In the genomic region with DNA sequence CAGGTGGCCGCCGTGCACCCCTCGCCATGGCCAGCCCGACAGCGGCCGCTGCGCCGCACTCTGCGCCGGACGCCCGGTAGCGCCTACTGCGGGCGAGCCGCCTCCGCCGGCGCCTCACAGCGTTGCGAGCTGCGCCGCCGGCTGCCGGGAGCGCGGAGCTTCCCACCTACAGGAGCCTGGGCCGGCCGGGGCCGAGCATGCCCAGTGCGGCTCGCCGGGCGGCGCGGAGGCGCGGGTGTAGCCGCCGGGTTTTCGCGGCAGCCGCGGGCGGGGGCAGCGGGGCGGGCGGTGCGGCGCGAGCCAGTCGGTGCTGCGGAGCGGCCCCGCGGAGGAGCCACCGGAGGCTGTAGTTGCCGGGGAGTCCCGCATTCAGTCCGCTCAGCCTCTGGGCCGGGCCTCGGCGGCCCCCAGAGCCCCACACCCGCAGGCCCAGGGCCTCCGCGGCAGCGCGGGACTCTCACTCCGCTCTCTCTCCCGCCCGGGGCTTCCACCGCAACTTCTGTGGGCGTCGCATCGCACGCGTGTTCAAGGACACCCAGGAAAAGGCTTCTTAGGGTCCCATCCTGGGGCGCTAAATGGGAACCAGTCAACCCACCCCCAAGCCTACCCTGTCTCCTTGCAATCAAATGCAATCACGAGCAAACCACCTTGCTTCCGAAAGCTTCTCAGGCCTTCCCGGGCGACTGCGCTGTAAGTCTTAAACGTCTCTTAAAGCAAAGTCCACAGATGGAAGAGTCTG, we compare ENCODE assay signal across 8 cellular contexts. TPM values are rescaled to one million over a fixed set of nuclear protein-coding genes. Genes with fewer than 3 reads are reported as not detected.
A peak's percentile ranks its signal among the peaks of the same experiment; 100 is the strongest.
DNase-seq lines count a peak whose midpoint lies in the region; ATAC-seq and TF ChIP-seq lines count a peak whose summit lies in the region.

A gene (minus strand): TSS at position 143 of the 739 bp plus-strand sequence. CDS start 20,518 bp downstream, outside the sequence.

- DNase-seq in NCI-H146 (lab: John Stamatoyannopoulos, UW) (peak; percentile 76), WERI-Rb-1 (peak; percentile 94), breast epithelium (ENCODE audit: low spot score in 2 of 2) (peak; percentile 81 to 83), OCI-M2 (lab: John Stamatoyannopoulos, UW; ENCODE audit: unreplicated experiment) (no peak)

- H3K36me3 ChIP-seq in WERI-Rb-1 (peaks cover 9% of the 10 kb centered on the region), breast epithelium (no peaks in the 10 kb centered on the region), iPS-20b (ENCODE audit: insufficient read depth, low read depth, low read length) (no peaks in the 10 kb centered on the region), skeletal muscle satellite cell (ENCODE audit: insufficient read depth, low read length) (no peaks in the 10 kb centered on the region)

- peak within 1 kb of the TSS; percentile 98 for H3K4me2 ChIP-seq in skeletal muscle satellite cell (ENCODE audit: low read length)

- H3K9ac ChIP-seq in iPS-20b (ENCODE audit: low read depth, low read length) (peak within 1 kb of the TSS; percentile 85), skeletal muscle satellite cell (ENCODE audit: low read depth, low read length) (peak within 1 kb of the TSS; percentile 94)

- no peak for TF ChIP-seq POLR2A in breast epithelium (IDR thresholded peaks at IDR 0.05)

- peak; percentile 66 for ATAC-seq in GM18499 (IDR thresholded peaks at IDR 0.05; ENCODE audit: insufficient read depth, unreplicated experiment)
- peak; percentile 88 for ATAC-seq in HG02840 (IDR thresholded peaks at IDR 0.05; ENCODE audit: low FRiP score, unreplicated experiment)

- peaks cover 0 to 5% of the 10 kb centered on the region in 2 donors for H3K4me1 ChIP-seq in breast epithelium
- H3K4me1 ChIP-seq in iPS-20b (ENCODE audit: insufficient read depth, low read length) = 0 out of 2 replicates have a peak, but pooled peaks cover 2% of the 10 kb centered on the region
- H3K4me1 ChIP-seq in skeletal muscle satellite cell (ENCODE audit: control insufficient read depth, insufficient read depth, low read length) = peaks cover 9% of the 10 kb centered on the region

- H3K27me3 ChIP-seq in WERI-Rb-1 (ENCODE audit: insufficient read depth, low read depth, severe bottlenecking) (no peaks in the 10 kb centered on the region), breast epithelium (no peaks in the 10 kb centered on the region), iPS-20b (ENCODE audit: insufficient read depth, low read length) (peaks cover 48% of the 10 kb centered on the region), skeletal muscle satellite cell (ENCODE audit: control insufficient read depth, insufficient read depth, low read length) (no peaks in the 10 kb centered on the region)

- intact Hi-C loops in breast epithelium (cut with DNase I; ENCODE audit: low total_unique reads) = no loop called here

- H3K27ac ChIP-seq in WERI-Rb-1 (peak within 1 kb of the TSS; percentile 91), breast epithelium (peak within 1 kb of the TSS; percentile 90 to 94), iPS-20b (ENCODE audit: low read length) (peak within 1 kb of the TSS; percentile 12)

- TF ChIP-seq CTCF in WERI-Rb-1 (IDR thresholded peaks at IDR 0.05; ENCODE audit: low read depth, low read length) (peak; percentile 54), breast epithelium (IDR thresholded peaks at IDR 0.05) (no peak)

- peaks cover 4% of the 10 kb centered on the region for H3K9me3 ChIP-seq in WERI-Rb-1 (ENCODE audit: severe bottlenecking)
- H3K9me3 ChIP-seq in breast epithelium = no peaks in the 10 kb centered on the region
- no peaks in the 10 kb centered on the region for H3K9me3 ChIP-seq in iPS-20b (ENCODE audit: insufficient read depth, low read depth, low read length)
- H3K9me3 ChIP-seq in skeletal muscle satellite cell (replicated peaks; ENCODE audit: low read length) = no peaks in the 10 kb centered on the region

- H3K4me3 ChIP-seq in WERI-Rb-1 (ENCODE audit: low read depth, low read length) = peak within 1 kb of the TSS; percentile 83
- H3K4me3 ChIP-seq in breast epithelium = peak within 1 kb of the TSS; percentile 90 to 99 (median 92)
- H3K4me3 ChIP-seq in iPS-20b (ENCODE audit: low read length) = peak within 1 kb of the TSS; percentile 92
- peak within 1 kb of the TSS; percentile 96 for H3K4me3 ChIP-seq in skeletal muscle satellite cell (ENCODE audit: low read length)

RNA-seq across cellular contexts. Expression of the gene that starts here (rescaled TPM):
- total RNA-seq in breast epithelium = 10 to 100 TPM in 2 of 3 donors, 1 to 10 TPM in 1; 5.1 to 87.4 (median 19.3) TPM
- 2.8 and 5.5 TPM in 2 replicates for total RNA-seq in skeletal muscle satellite cell (2012; rRNA removed)

Comparison
In these comparisons a context has a peak if more than half of its experiments do, and no peak if none do; other contexts are left out.
1. H3K27ac ChIP-seq: peak in every context shown above with its lines; median percentile 92 in breast epithelium; 91 in WERI-Rb-1; 12 in iPS-20b.